14 cellular contexts compared by ENCODE assay signal in the genomic region with DNA sequence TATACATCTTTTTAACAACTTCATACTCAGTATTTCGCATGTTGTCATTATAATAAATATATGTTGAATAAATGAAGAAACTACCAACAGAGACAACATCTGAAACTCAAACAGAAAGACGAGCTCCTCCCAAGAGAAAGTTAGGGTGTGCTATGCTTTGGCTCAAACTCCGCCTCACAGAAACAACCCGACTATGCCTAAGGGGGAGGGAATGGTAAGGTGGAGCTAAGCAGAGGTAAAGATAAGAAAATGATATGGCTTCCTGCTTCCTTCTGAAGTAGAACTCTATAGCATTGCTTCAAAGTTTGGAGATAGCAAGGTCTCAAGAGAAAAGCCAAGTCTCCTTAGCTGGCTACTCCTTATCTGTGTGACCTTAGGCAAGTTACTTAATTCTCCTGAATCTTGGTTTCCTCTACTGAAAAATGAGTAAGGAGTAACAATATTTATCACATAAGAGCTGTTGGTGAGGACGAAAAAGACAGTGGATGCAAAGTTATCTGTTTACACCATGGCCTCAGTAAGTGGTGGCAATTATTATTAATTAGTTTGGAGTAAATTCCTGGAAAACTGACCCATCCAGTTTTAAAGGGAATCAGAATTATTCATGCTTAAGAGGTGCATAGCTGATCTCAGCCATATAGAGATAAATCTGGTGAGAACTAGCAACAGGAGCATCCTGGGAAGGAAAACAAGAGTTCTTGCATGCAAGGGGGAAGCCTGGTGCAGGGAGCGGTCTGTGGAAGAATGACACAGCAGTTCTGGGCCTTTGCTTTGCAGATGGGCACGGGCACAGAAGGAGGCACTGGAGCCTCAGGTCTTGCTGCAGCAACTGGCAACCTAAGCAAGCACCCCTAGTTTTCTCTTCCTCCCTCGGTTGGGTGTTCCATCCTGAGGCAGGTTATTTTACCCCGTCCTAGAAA.
DNase-seq lines count a peak whose midpoint lies in the region; ATAC-seq lines count a peak whose summit lies in the region.
"Had no signal": no experiment of that assay in that cellular context is flagged by ENCODE, and none has a peak within 500 bp of the region (broad histone marks: within the 10 kb centered on the region; RNA-seq: fewer than 3 reads in every experiment).

No MANE protein-coding gene starts in this region.

- DNase-seq in A172 (ENCODE audit: low spot score) = peak; percentile 29
- peak; percentile 1 for DNase-seq in GDM1 (lab: John Stamatoyannopoulos, UW)
- DNase-seq in RPMI8226 = peak; percentile 9
- DNase-seq in left colon = peak in 1 of 2 donors; percentile 36
- no peak for DNase-seq in activated CD4-positive, alpha-beta T cell treated with anti-CD3 and anti-CD28 coated beads, Interleukin-2, amount 50 U/mL, for 48 hours
- no peak for DNase-seq in sciatic nerve (ENCODE audit: low spot score)
- no peak for DNase-seq in HCEC 1CT
- no peak for DNase-seq in anterior cingulate cortex (lab: John Stamatoyannopoulos, UW)
- DNase-seq: activated gamma-delta T cell; glutamatergic neuron; midbrain; NCI-H446; pancreas; stimulated activated naive CD4-positive, alpha-beta T cell had no signal

- intact Hi-C loops in left colon (cut with DNase I, micrococcal nuclease) (loop anchor here in 1 of 2 donors (5.0 to 10.0 kb wide), 2 partner anchors 152 to 494 kb away; no protein-coding TSS in a partner anchor), sciatic nerve (cut with DNase I) (no loop called here)

- ATAC-seq in left colon (peak; percentile 97), sciatic nerve (no peak)

Comparison
In these comparisons a context has a peak if more than half of its experiments do, and no peak if none do; other contexts are left out.
1. DNase-seq: peak in A172 (single experiment), GDM1 (single experiment) and RPMI8226 (single experiment); none in activated CD4-positive, alpha-beta T cell treated with anti-CD3 and anti-CD28 coated beads, Interleukin-2, amount 50 U/mL, for 48 hours (0 of 2), sciatic nerve (single experiment), HCEC 1CT (single experiment) and anterior cingulate cortex (0 of 58).